Comparison of ENCODE assay signal across 8 cellular contexts in the genomic region with DNA sequence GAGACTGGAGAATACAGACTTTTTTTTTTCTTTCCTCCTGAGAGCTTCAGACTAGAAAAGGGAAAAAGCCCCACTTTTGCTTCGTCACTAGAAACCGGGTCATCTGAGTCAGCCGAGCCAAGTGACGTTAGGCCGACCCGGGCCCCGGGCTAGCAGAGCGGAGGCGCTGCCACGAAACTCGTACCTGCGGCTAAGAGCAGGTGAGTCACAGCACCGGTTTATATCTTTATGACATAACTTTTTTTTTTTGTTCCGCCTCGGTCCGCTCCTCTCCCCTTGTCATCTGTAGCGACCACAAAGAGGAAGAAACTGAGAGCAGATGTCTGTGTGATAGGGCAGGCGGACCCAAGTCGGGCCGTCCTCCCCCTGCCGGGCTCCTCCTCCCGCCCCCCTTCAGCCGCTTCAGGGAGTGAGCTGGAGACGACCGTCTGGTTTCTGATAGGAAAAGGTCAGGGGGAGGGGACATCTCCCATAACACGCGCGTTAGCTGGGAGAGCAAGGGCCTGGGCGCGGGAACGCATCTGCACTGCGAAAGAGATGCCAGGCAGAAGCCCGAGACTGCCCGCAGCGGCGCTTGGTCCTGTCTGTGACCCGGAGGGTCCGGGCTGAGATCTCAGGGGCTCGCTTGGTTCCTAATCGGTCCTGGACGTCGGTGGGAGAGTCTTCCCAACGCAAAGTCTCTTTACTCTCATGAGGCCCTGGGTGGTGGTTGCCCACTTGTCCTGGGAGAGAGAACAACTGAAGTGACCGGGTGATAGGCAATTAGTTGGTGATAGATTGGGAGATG. TPM values are rescaled to one million over a fixed set of nuclear protein-coding genes. Genes with fewer than 3 reads are reported as not detected.
DNase-seq lines count a peak whose midpoint lies in the region; ATAC-seq and TF ChIP-seq lines count a peak whose summit lies in the region.

No MANE protein-coding gene starts in this region.

- CTCF ChIA-PET in CD8-positive, alpha-beta T cell (lab: Charles Lee): no interaction called here

- peaks cover 42% of the 10 kb centered on the region for H3K4me1 Mint-ChIP-seq in CD8-positive, alpha-beta T cell (ENCODE audit: low read depth)
- peaks cover 9% of the 10 kb centered on the region for H3K4me1 Mint-ChIP-seq in T-helper 1 cell treated with Interleukin-12 subunit alpha and Interleukin-12 subunit beta and Interleukin-4 antibody, amounts not matched to agents 30 μg/mL and 1 μg/mL, for 36 hours (ENCODE audit: low read depth)
- no peaks in the 10 kb centered on the region for H3K4me1 Mint-ChIP-seq in central memory CD8-positive, alpha-beta T cell
- H3K4me1 Mint-ChIP-seq in naive B cell: peaks cover 11 to 34% (median 20%) of the 10 kb centered on the region in 3 donors

- ATAC-seq in CD8-positive, alpha-beta T cell: peak; percentile 76
- peak; percentile 55 for ATAC-seq in central memory CD8-positive, alpha-beta T cell (replicated peaks; ENCODE audit: extremely low read depth, poor library complexity, severe bottlenecking)
- peak; percentile 50 to 69 for ATAC-seq in naive B cell (ENCODE audit: low read depth in 2 of 2)

- POLR2A ChIA-PET in CD8-positive, alpha-beta T cell (lab: Charles Lee): no interaction called here

- peaks cover 2% of the 10 kb centered on the region for H3K9me3 Mint-ChIP-seq in CD8-positive, alpha-beta T cell
- peaks cover 5% of the 10 kb centered on the region for H3K9me3 Mint-ChIP-seq in T-helper 1 cell treated with Interleukin-12 subunit alpha and Interleukin-12 subunit beta and Interleukin-4 antibody, amounts not matched to agents 30 μg/mL and 1 μg/mL, for 36 hours
- no peaks in the 10 kb centered on the region for H3K9me3 Mint-ChIP-seq in central memory CD8-positive, alpha-beta T cell
- peaks cover 0 to 34% (median 19%) of the 10 kb centered on the region in 7 donors for H3K9me3 Mint-ChIP-seq in naive B cell

- intact Hi-C loops in CD8-positive, alpha-beta T cell (cut with DNase I, micrococcal nuclease): no loop called here
- intact Hi-C loops in stomach (cut with DNase I; ENCODE audit: low total_unique reads): no loop called here

- peak in 2 of 7 experiments; percentile 31 to 64 for DNase-seq in CD8-positive, alpha-beta T cell
- DNase-seq in HAP-1 (ENCODE audit: low spot score in 2 of 2) (peak; percentile 83 to 91), NCI-H146 treated with DMSO at 0.1 percent for 48 hours (lab: John Stamatoyannopoulos, UW; ENCODE audit: unreplicated experiment) (peak; percentile 84), naive B cell (peak; percentile 17), stomach (peak; percentile 68), foreskin melanocyte (no peak)
- no peak for DNase-seq in central memory CD8-positive, alpha-beta T cell (ENCODE audit: low spot score in 2 of 2)

- H3K27me3 Mint-ChIP-seq in CD8-positive, alpha-beta T cell (ENCODE audit: low read depth): peaks cover 71% of the 10 kb centered on the region
- H3K27me3 Mint-ChIP-seq in T-helper 1 cell treated with Interleukin-12 subunit alpha and Interleukin-12 subunit beta and Interleukin-4 antibody, amounts not matched to agents 30 μg/mL and 1 μg/mL, for 36 hours (ENCODE audit: low read depth): peaks cover 84% of the 10 kb centered on the region
- peaks cover 89% of the 10 kb centered on the region for H3K27me3 Mint-ChIP-seq in central memory CD8-positive, alpha-beta T cell
- peaks cover 50 to 80% (median 73%) of the 10 kb centered on the region in 3 donors for H3K27me3 Mint-ChIP-seq in naive B cell

- H3K27me3 ChIP-seq in CD8-positive, alpha-beta T cell (ENCODE audit: insufficient read depth, low read length): peaks cover 47% of the 10 kb centered on the region
- no peaks in the 10 kb centered on the region for H3K27me3 ChIP-seq in HAP-1 (ENCODE audit: low read depth)
- H3K27me3 ChIP-seq in stomach: peaks cover 25 to 99% (median 86%) of the 10 kb centered on the region in 3 donors

- no peaks in the 10 kb centered on the region for H3K9me3 ChIP-seq in CD8-positive, alpha-beta T cell (ENCODE audit: low read length)
- H3K9me3 ChIP-seq in HAP-1 (no peaks in the 10 kb centered on the region), stomach (no peaks in the 10 kb centered on the region)

- H3K27ac Mint-ChIP-seq in CD8-positive, alpha-beta T cell: no peak overlapping the region
- H3K27ac Mint-ChIP-seq in T-helper 1 cell treated with Interleukin-12 subunit alpha and Interleukin-12 subunit beta and Interleukin-4 antibody, amounts not matched to agents 30 μg/mL and 1 μg/mL, for 36 hours: peak overlapping the region; percentile 68
- H3K27ac Mint-ChIP-seq in central memory CD8-positive, alpha-beta T cell (ENCODE audit: low read depth): no peak overlapping the region
- H3K27ac Mint-ChIP-seq in naive B cell: peak overlapping the region in 3 of 6 donors; percentile 38 to 74 (median 56)

- TF ChIP-seq EP300 in stomach (IDR thresholded peaks at IDR 0.05): no peak

- TF ChIP-seq POLR2A in stomach (IDR thresholded peaks at IDR 0.05): no peak

- peaks cover 31% of the 10 kb centered on the region for H3K4me1 ChIP-seq in CD8-positive, alpha-beta T cell (ENCODE audit: insufficient read depth, low read length)
- H3K4me1 ChIP-seq in HAP-1 (peaks cover 30% of the 10 kb centered on the region), stomach (peaks cover 40 to 69% (median 55%) of the 10 kb centered on the region in 4 donors)

- H3K36me3 Mint-ChIP-seq in CD8-positive, alpha-beta T cell: no peaks in the 10 kb centered on the region
- peaks cover 9% of the 10 kb centered on the region for H3K36me3 Mint-ChIP-seq in T-helper 1 cell treated with Interleukin-12 subunit alpha and Interleukin-12 subunit beta and Interleukin-4 antibody, amounts not matched to agents 30 μg/mL and 1 μg/mL, for 36 hours (ENCODE audit: low read depth)
- H3K36me3 Mint-ChIP-seq in central memory CD8-positive, alpha-beta T cell (ENCODE audit: insufficient read depth): peaks cover 3% of the 10 kb centered on the region
- H3K36me3 Mint-ChIP-seq in naive B cell: peaks cover 7 to 10% of the 10 kb centered on the region in 2 donors

- WGBS in stomach, 5 donors: 2 to 7% (median 3%) methylated on average over 32 to 44 of the region's 44 CpGs

- H3K27ac ChIP-seq in CD8-positive, alpha-beta T cell (ENCODE audit: low read depth, low read length): no peak overlapping the region
- H3K27ac ChIP-seq in stomach: peak overlapping the region; percentile 86 to 95 (median 92)

- H3K4me3 Mint-ChIP-seq in CD8-positive, alpha-beta T cell: peak overlapping the region; percentile 64
- H3K4me3 Mint-ChIP-seq in T-helper 1 cell treated with Interleukin-12 subunit alpha and Interleukin-12 subunit beta and Interleukin-4 antibody, amounts not matched to agents 30 μg/mL and 1 μg/mL, for 36 hours: peak overlapping the region; percentile 61
- peak overlapping the region; percentile 42 for H3K4me3 Mint-ChIP-seq in central memory CD8-positive, alpha-beta T cell
- peak overlapping the region in 7 of 8 donors; percentile 58 to 85 (median 63) for H3K4me3 Mint-ChIP-seq in naive B cell

- H3K36me3 ChIP-seq in CD8-positive, alpha-beta T cell (ENCODE audit: insufficient read depth, low read length): no peaks in the 10 kb centered on the region
- peaks cover 12% of the 10 kb centered on the region for H3K36me3 ChIP-seq in HAP-1 (replicated peaks)
- peaks cover 0 to 4% (median 2%) of the 10 kb centered on the region in 4 donors for H3K36me3 ChIP-seq in stomach

- H3K4me3 ChIP-seq in CD8-positive, alpha-beta T cell (ENCODE audit: low read depth, low read length): no peak overlapping the region
- H3K4me3 ChIP-seq in HAP-1: peak overlapping the region; percentile 61
- H3K4me3 ChIP-seq in stomach: peak overlapping the region; percentile 47 to 67 (median 58)

- no peak for TF ChIP-seq CTCF in CD8-positive, alpha-beta T cell (IDR thresholded peaks at IDR 0.05)
- TF ChIP-seq CTCF in stomach (IDR thresholded peaks at IDR 0.05): no peak

- in situ Hi-C loops in HAP-1 (cut with MboI; ENCODE audit: low sequenced_read_pairs): loop anchor here (5.0 kb wide), 1 partner anchor 271 kb away; no protein-coding TSS in a partner anchor

RNA-seq across cellular contexts. Expression of a gene that starts 0.6 kb away (rescaled TPM):
- total RNA-seq in CD8-positive, alpha-beta T cell: not detected
- not detected for polyA plus RNA-seq in naive B cell (ENCODE audit: low read depth in 6 of 6)
- total RNA-seq in stomach: 100 to 1,000 TPM in 1 of 5 donors, 10 to 100 TPM in 4; 20.6 to 184 (median 22.8) TPM
- 1 to 10 TPM in 2 of 3 donors, under 1 TPM in 1; 0.92 to 8.5 (median 8.3) TPM for polyA plus RNA-seq in stomach

RNA-seq across cellular contexts. Expression of a gene that starts 1.0 kb away (rescaled TPM):
- total RNA-seq in CD8-positive, alpha-beta T cell: not detected
- not detected for polyA plus RNA-seq in naive B cell (ENCODE audit: low read depth in 6 of 6)
- 100 to 1,000 TPM in 2 of 5 donors, 10 to 100 TPM in 2, under 1 TPM in 1; 0.58 to 147 (median 70.5) TPM for total RNA-seq in stomach
- 10 to 100 TPM; 17.4 to 29.4 (median 24.3) TPM for polyA plus RNA-seq in stomach

Comparison
In these comparisons a context has a peak if more than half of its experiments do, and no peak if none do; other contexts are left out.
1. DNase-seq: peak in HAP-1 (2 of 2), NCI-H146 treated with DMSO at 0.1 percent for 48 hours (single experiment), naive B cell (single experiment) and stomach (single experiment); none in central memory CD8-positive, alpha-beta T cell (0 of 2) and foreskin melanocyte (single experiment).
2. RNA of a gene that starts 0.6 kb away (total RNA-seq): 20.6 to 184 TPM in stomach; not detected in CD8-positive, alpha-beta T cell; every median in the first group is over 10 times any median in the second.
3. Peak in every context shown above with its lines, with median percentiles within 50 percentile points of each other: ATAC-seq and H3K4me3 Mint-ChIP-seq.